Comparison of ENCODE assay signal across 8 cellular contexts in genomic region chr15:64651573-64652260, GRCh38.
DNase-seq lines count a peak whose midpoint lies in the region; ATAC-seq and TF ChIP-seq lines count a peak whose summit lies in the region.

No MANE protein-coding gene starts in this region.

- no peak overlapping the region for H3K27ac ChIP-seq in CD8-positive, alpha-beta memory T cell (ENCODE audit: low read depth, low read length)
- H3K27ac ChIP-seq in HUES64 (ENCODE audit: low read depth, low read length) (peak overlapping the region; percentile 50; the same call in 1 of the 2 replicates), thyroid gland (peak overlapping the region; percentile 29 to 68 (median 57)), heart left ventricle (no peak overlapping the region)

- no peaks in the 10 kb centered on the region for H3K27me3 Mint-ChIP-seq in CD8-positive, alpha-beta memory T cell

- H3K36me3 Mint-ChIP-seq in CD8-positive, alpha-beta memory T cell: peaks cover 0 to 2% (median 2%) of the 10 kb centered on the region in 3 donors

- H3K4me1 ChIP-seq in CD8-positive, alpha-beta memory T cell (ENCODE audit: insufficient read depth, low read length): peaks cover 41% of the 10 kb centered on the region
- H3K4me1 ChIP-seq in HUES64 (ENCODE audit: insufficient read depth, low read length) (peaks cover 17% of the 10 kb centered on the region), thyroid gland (peaks cover 13 to 14% of the 10 kb centered on the region in 2 donors), heart left ventricle (peaks cover 0 to 17% (median 0%) of the 10 kb centered on the region in 12 donors)

- peak overlapping the region in 6 of 7 donors; percentile 49 to 72 (median 59) for H3K4me3 Mint-ChIP-seq in CD8-positive, alpha-beta memory T cell

- no peaks in the 10 kb centered on the region for H3K9me3 ChIP-seq in CD8-positive, alpha-beta memory T cell (ENCODE audit: low read length)
- H3K9me3 ChIP-seq in HUES64 (ENCODE audit: insufficient read depth, low read depth, low read length) (no peaks in the 10 kb centered on the region), thyroid gland (no peaks in the 10 kb centered on the region), heart left ventricle (no peaks in the 10 kb centered on the region)

- no peak overlapping the region for H3K4me3 ChIP-seq in CD8-positive, alpha-beta memory T cell (ENCODE audit: low read length)
- no peak overlapping the region for H3K4me3 ChIP-seq in HUES64 (ENCODE audit: low read length)
- H3K4me3 ChIP-seq in thyroid gland (replicated peaks in 1 of 3): no peak overlapping the region
- no peak overlapping the region for H3K4me3 ChIP-seq in heart left ventricle

- DNase-seq in CD8-positive, alpha-beta memory T cell: peak; percentile 10 to 65 (median 37)
- DNase-seq in activated CD4-positive, alpha-beta T cell treated with anti-CD3 and anti-CD28 coated beads, Interleukin-2, amount 50 U/mL, for 4 hours: peak; percentile 17 to 35
- DNase-seq in islet precursor cell (peak; percentile 56), thyroid gland (peak; percentile 68 to 72), heart left ventricle (no peak), NCI-H2196 (lab: John Stamatoyannopoulos, UW; ENCODE audit: unreplicated experiment) (no peak)

- CTCF ChIA-PET in CD8-positive, alpha-beta memory T cell (lab: Charles Lee): interaction anchor here (1.0 to 4.2 kb wide), 10 partner anchors 13 to 502 kb away, joined by 3 to 37 read pairs (median 4); no protein-coding TSS in a partner anchor

- intact Hi-C loops in thyroid gland (cut with DNase I) (no loop called here), heart left ventricle (cut with DNase I) (loop anchor here in 6 of 10 donors (5.0 to 10.0 kb wide), 4 partner anchors 217 to 447 kb away; no protein-coding TSS in a partner anchor)

- no peaks in the 10 kb centered on the region for H3K27me3 ChIP-seq in CD8-positive, alpha-beta memory T cell (ENCODE audit: insufficient read depth, low read length, poor library complexity, severe bottlenecking)
- H3K27me3 ChIP-seq in HUES64 (ENCODE audit: insufficient read depth, low read length): no peaks in the 10 kb centered on the region
- no peaks in the 10 kb centered on the region for H3K27me3 ChIP-seq in thyroid gland
- no peaks in the 10 kb centered on the region for H3K27me3 ChIP-seq in heart left ventricle

- H3K9me3 Mint-ChIP-seq in CD8-positive, alpha-beta memory T cell: no peaks in the 10 kb centered on the region

- H3K9ac ChIP-seq in HUES64 (ENCODE audit: low read depth, low read length): no peak overlapping the region

- H3K4me1 Mint-ChIP-seq in CD8-positive, alpha-beta memory T cell: peaks cover 38 to 66% (median 47%) of the 10 kb centered on the region in 3 donors

- H3K36me3 ChIP-seq in CD8-positive, alpha-beta memory T cell (ENCODE audit: insufficient read depth, low read length): no peaks in the 10 kb centered on the region
- H3K36me3 ChIP-seq in HUES64 (ENCODE audit: insufficient read depth, low read length): no peaks in the 10 kb centered on the region
- no peaks in the 10 kb centered on the region for H3K36me3 ChIP-seq in thyroid gland
- no peaks in the 10 kb centered on the region for H3K36me3 ChIP-seq in heart left ventricle

- POLR2A ChIA-PET in CD8-positive, alpha-beta memory T cell (lab: Charles Lee): interaction anchor here (0.5 to 2.5 kb wide), 10 partner anchors 16 to 718 kb away, joined by 3 to 14 read pairs (median 4); no protein-coding TSS in a partner anchor

- WGBS in HUES64: 64% methylated on average over 3 of the region's 4 CpGs
- WGBS in thyroid gland, 2 donors: 39 to 41% methylated on average over 4 of the region's 4 CpGs
- 66 to 79% (median 72%) methylated on average over 4 of the region's 4 CpGs for WGBS in heart left ventricle, 4 donors

- TF ChIP-seq CTCF in thyroid gland (IDR thresholded peaks at IDR 0.05): no peak
- TF ChIP-seq CTCF in heart left ventricle (IDR thresholded peaks at IDR 0.05): no peak

- TF ChIP-seq POLR2A in thyroid gland (IDR thresholded peaks at IDR 0.05): no peak
- no peak for TF ChIP-seq POLR2A in heart left ventricle (IDR thresholded peaks at IDR 0.05)

- peak overlapping the region; percentile 75 to 95 (median 91) for H3K27ac Mint-ChIP-seq in CD8-positive, alpha-beta memory T cell

- peak; percentile 64 for ATAC-seq in GM21367 (IDR thresholded peaks at IDR 0.05; ENCODE audit: unreplicated experiment)
- ATAC-seq in heart left ventricle: no peak

Comparison
In these comparisons a context has a peak if more than half of its experiments do, and no peak if none do; other contexts are left out.
1. DNase-seq: peak in CD8-positive, alpha-beta memory T cell (5 of 5), activated CD4-positive, alpha-beta T cell treated with anti-CD3 and anti-CD28 coated beads, Interleukin-2, amount 50 U/mL, for 4 hours (2 of 2), islet precursor cell (single experiment) and thyroid gland (2 of 2); none in heart left ventricle (0 of 5) and NCI-H2196 (single experiment).
2. H3K27ac ChIP-seq: peak in HUES64 (single experiment) and thyroid gland (3 of 3); none in CD8-positive, alpha-beta memory T cell (single experiment) and heart left ventricle (0 of 12).